In genomic region chr2:150045601-150046000, GRCh38 we compare ENCODE assay signal across 26 cellular contexts.
"Had no signal": no experiment of that assay in that cellular context is flagged by ENCODE, and none has a peak within 500 bp of the region (broad histone marks: within the 10 kb centered on the region; RNA-seq: fewer than 3 reads in every experiment).

No MANE protein-coding gene starts in this region.

- ATAC-seq: activated CD8-positive, alpha-beta memory T cell treated with anti-CD3 and anti-CD28 coated beads, Interleukin-2, amount 10 ng/mL, durations not matched to agents 7 days and 5 days; activated CD8-positive, alpha-beta T cell treated with anti-CD3 and anti-CD28 coated beads, Interleukin-2, amount 10 ng/mL, durations not matched to agents 7 days and 5 days; activated naive CD8-positive, alpha-beta T cell treated with anti-CD3 and anti-CD28 coated beads, Interleukin-2, amount 50 U/mL, for 24 hours; heart right ventricle; natural killer cell treated with Interleukin-12 subunit alpha and Interleukin-12 subunit beta and Interleukin-15 and Interleukin-18, amount 100 ng/mL, for 72 hours; stimulated activated memory B cell treated with anti-CD40 and anti-IgM and Interleukin-4, amounts not matched to agents 10 μg/mL and 1 μg/mL and 100 μg/mL, for 72 hours; stimulated activated naive CD8-positive, alpha-beta T cell treated with anti-CD3 and anti-CD28 coated beads, Interleukin-15, amount 100 ng/mL, for 72 hours had no signal

- DNase-seq: activated CD4-positive, alpha-beta T cell treated with anti-CD3 and anti-CD28 coated beads, Interleukin-2, amount 10 ng/mL, durations not matched to agents 7 days and 5 days; activated CD4-positive, CD25-positive, alpha-beta regulatory T cell treated with anti-CD3 and anti-CD28 coated beads, Interleukin-2, amount 50 U/mL, for 72 hours; activated CD8-positive, alpha-beta memory T cell treated with anti-CD3 and anti-CD28 coated beads, Interleukin-2, amount 10 ng/mL, durations not matched to agents 7 days and 5 days; activated CD8-positive, alpha-beta T cell treated with anti-CD3 and anti-CD28 coated beads, Interleukin-2, amount 10 ng/mL, durations not matched to agents 7 days and 5 days; activated naive CD8-positive, alpha-beta T cell treated with anti-CD3 and anti-CD28 coated beads, Interleukin-2, amount 50 U/mL, for 24 hours; activated T-cell treated with anti-CD3 and anti-CD28 coated beads, Interleukin-2, amount 50 U/mL, for 48 hours; amygdala; endodermal cell; foreskin melanocyte; heart right ventricle; ovary; retina; small intestine; stimulated activated CD4-positive, alpha-beta T cell treated with anti-CD3 and anti-CD28 coated beads, Interleukin-1b, Interleukin-23, amount 100 ng/mL, for 48 hours; stimulated activated CD4-positive, alpha-beta T cell treated with anti-CD3 and anti-CD28 coated beads, Interleukin-4, amount 100 ng/mL, for 4 hours; stimulated activated CD8-positive, alpha-beta memory T cell treated with anti-CD3 and anti-CD28 coated beads, Interleukin-4, amount 100 ng/mL, for 48 hours; stimulated activated naive CD8-positive, alpha-beta T cell treated with anti-CD3 and anti-CD28 coated beads, Interleukin-15, amount 100 ng/mL, for 72 hours; substantia nigra; upper lobe of left lung had no signal

- H3K9me3 ChIP-seq: breast epithelium, esophagus muscularis mucosa, heart right ventricle, neutrophil, ovary, prostate gland, upper lobe of left lung, vagina had no signal

- H3K4me3 ChIP-seq: esophagus muscularis mucosa, ovary, prostate gland, upper lobe of left lung, vagina had no signal

- H3K36me3 ChIP-seq: breast epithelium, esophagus muscularis mucosa, heart right ventricle, neutrophil, ovary, prostate gland, upper lobe of left lung, vagina had no signal

- H3K4me1 ChIP-seq: breast epithelium, esophagus muscularis mucosa, prostate gland, vagina had no signal

- H3K27me3 ChIP-seq: breast epithelium, esophagus muscularis mucosa, heart right ventricle, neutrophil, ovary, upper lobe of left lung, vagina had no signal

- H3K27ac ChIP-seq: breast epithelium, esophagus muscularis mucosa, heart right ventricle, neutrophil, ovary, prostate gland, upper lobe of left lung, vagina had no signal
